Comparison of ENCODE assay signal across 21 cellular contexts in genomic region chr11:87296627-87297026, GRCh38.
DNase-seq lines count a peak whose midpoint lies in the region; ATAC-seq and TF ChIP-seq lines count a peak whose summit lies in the region.
"Had no signal": no experiment of that assay in that cellular context is flagged by ENCODE, and none has a peak within 500 bp of the region (broad histone marks: within the 10 kb centered on the region; RNA-seq: fewer than 3 reads in every experiment).

No MANE protein-coding gene starts in this region.

- no peaks in the 10 kb centered on the region for H4K20me1 ChIP-seq in GM23338 (replicated peaks; ENCODE audit: insufficient read depth)

- H3K27ac ChIP-seq in GM23338 (ENCODE audit: low read depth) (no peak overlapping the region), Panc1 (ENCODE audit: low read length) (no peak overlapping the region), upper lobe of left lung (no peak overlapping the region)
- H3K27ac ChIP-seq: 22Rv1; BLaER1 treated with 17β-estradiol and CSF1 and Interleukin-3, amounts not matched to agents 10 nM and 100 nM; GM23248 had no signal

- intact Hi-C loops in Panc1 (cut with micrococcal nuclease; ENCODE audit: unreplicated experiment), result no loop called here

- peaks cover 2% of the 10 kb centered on the region for H3K27me3 Mint-ChIP-seq in GM23338 (ENCODE audit: insufficient read depth, low read depth, poor library complexity)
- H3K27me3 Mint-ChIP-seq in nephron (ENCODE audit: low read depth), result no peaks in the 10 kb centered on the region
- H3K27me3 Mint-ChIP-seq: CD4-positive, alpha-beta memory T cell had no signal

- WGBS in upper lobe of left lung, 2 donors, result 78 to 86% methylated on average over 1 of the region's 1 CpG

- H3K4me3 Mint-ChIP-seq in GM23338, result no peak overlapping the region
- H3K4me3 Mint-ChIP-seq in nephron, result no peak overlapping the region
- H3K4me3 Mint-ChIP-seq: CD14-positive monocyte; CD4-positive, alpha-beta memory T cell had no signal

- H3K36me3 Mint-ChIP-seq in GM23338 (ENCODE audit: low read depth) (no peaks in the 10 kb centered on the region), nephron (ENCODE audit: low read depth) (no peaks in the 10 kb centered on the region)

- H3K4me2 ChIP-seq in GM23338, result no peak overlapping the region
- H3K4me2 ChIP-seq: BLaER1 treated with 17β-estradiol and CSF1 and Interleukin-3, amounts not matched to agents 10 nM and 100 nM had no signal

- H3K9me3 ChIP-seq in Panc1 (ENCODE audit: control insufficient read depth, insufficient read depth, low read depth, low read length) (no peaks in the 10 kb centered on the region), upper lobe of left lung (no peaks in the 10 kb centered on the region)
- H3K9me3 ChIP-seq: BE2C had no signal

- no peak overlapping the region for H2AFZ ChIP-seq in GM23338
- H2AFZ ChIP-seq: GM23248 had no signal

- peaks cover 61% of the 10 kb centered on the region for H3K4me1 Mint-ChIP-seq in GM23338
- H3K4me1 Mint-ChIP-seq in nephron, result peaks cover 49% of the 10 kb centered on the region
- H3K4me1 Mint-ChIP-seq: CD14-positive monocyte had no signal

- no peaks in the 10 kb centered on the region for H3K36me3 ChIP-seq in GM23338 (ENCODE audit: insufficient read depth)
- H3K36me3 ChIP-seq in Panc1 (ENCODE audit: control insufficient read depth, insufficient read depth, low read length), result no peaks in the 10 kb centered on the region
- H3K36me3 ChIP-seq in upper lobe of left lung, result no peaks in the 10 kb centered on the region
- H3K36me3 ChIP-seq: BE2C had no signal

- H3K4me1 ChIP-seq in GM23338 (ENCODE audit: insufficient read depth), result peaks cover 62% of the 10 kb centered on the region
- peaks cover 4% of the 10 kb centered on the region; the same call in 1 of the 2 replicates for H3K4me1 ChIP-seq in Panc1 (ENCODE audit: control insufficient read depth, insufficient read depth, low read length)
- peaks cover 0 to 6% (median 2%) of the 10 kb centered on the region in 4 donors for H3K4me1 ChIP-seq in upper lobe of left lung
- H3K4me1 ChIP-seq: BE2C had no signal

- TF ChIP-seq POLR2A in upper lobe of left lung (IDR thresholded peaks at IDR 0.05), result no peak

- no peak for TF ChIP-seq EP300 in upper lobe of left lung (IDR thresholded peaks at IDR 0.05)

- no peaks in the 10 kb centered on the region for H3K79me2 ChIP-seq in GM23338 (replicated peaks; ENCODE audit: insufficient read depth)

- TF ChIP-seq CTCF in GM23338 (conservative IDR thresholded peaks at IDR 0.05; ENCODE audit: low read depth in 2 of 2) (no peak), Panc1 (IDR thresholded peaks at IDR 0.05) (no peak), nephron (IDR thresholded peaks at IDR 0.05; ENCODE audit: unreplicated experiment in 3 of 3) (no peak), upper lobe of left lung (IDR thresholded peaks at IDR 0.05) (no peak)

- H3K27ac Mint-ChIP-seq in GM23338 (peak overlapping the region; percentile 35; the same call in 1 of the 2 replicates), nephron (peak overlapping the region; percentile 13 to 81 (median 30))
- H3K27ac Mint-ChIP-seq: CD14-positive monocyte; CD4-positive, alpha-beta memory T cell had no signal

- H3K9me3 Mint-ChIP-seq in GM23338, result no peaks in the 10 kb centered on the region
- H3K9me3 Mint-ChIP-seq in nephron, result no peaks in the 10 kb centered on the region
- H3K9me3 Mint-ChIP-seq: CD4-positive, alpha-beta memory T cell had no signal

- no peak for ATAC-seq in GM23338
- ATAC-seq in Panc1, result no peak
- ATAC-seq in upper lobe of left lung (ENCODE audit: low FRiP score in 2 of 2), result no peak

- H3K27me3 ChIP-seq in GM23338 (ENCODE audit: insufficient read depth), result no peaks in the 10 kb centered on the region
- no peaks in the 10 kb centered on the region for H3K27me3 ChIP-seq in Panc1 (ENCODE audit: control insufficient read depth, insufficient read depth, low read length)
- H3K27me3 ChIP-seq in upper lobe of left lung, result no peaks in the 10 kb centered on the region
- H3K27me3 ChIP-seq: BE2C; BLaER1 treated with 17β-estradiol and CSF1 and Interleukin-3, amounts not matched to agents 10 nM and 100 nM had no signal

- no peak for DNase-seq in GM23338 (ENCODE audit: low spot score)
- peak; percentile 38 for DNase-seq in NCI-H69 (lab: John Stamatoyannopoulos, UW)
- DNase-seq in Panc1 (ENCODE audit: low read depth, low spot score), result no peak
- no peak for DNase-seq in central memory CD4-positive, alpha-beta T cell
- DNase-seq in CD1c-positive myeloid dendritic cell (ENCODE audit: extremely low spot score), result no peak
- DNase-seq in upper lobe of left lung, result no peak
- no peak for DNase-seq in cerebellum (ENCODE audit: low spot score)
- DNase-seq: AML-193; BE2C; Calu3; CD4-positive, alpha-beta memory T cell; COR-L47; DMS53; DMS79 treated with DMSO at 0.1 percent for 48 hours; GF-D8; GM23248; HCEC 1CT had no signal

- H3F3A ChIP-seq in GM23338 (replicated peaks; ENCODE audit: low read depth), result no peaks in the 10 kb centered on the region

- CTCF ChIA-PET in Panc1 (lab: Charles Lee), result interaction anchor here (0.6 kb wide), 1 partner anchor 719 kb away, joined by 5 read pairs; no protein-coding TSS in a partner anchor

- H3K9me2 ChIP-seq in GM23338 (ENCODE audit: insufficient read depth), result no peaks in the 10 kb centered on the region

- H3K4me3 ChIP-seq in GM23338 (no peak overlapping the region), Panc1 (ENCODE audit: low read depth in 2 of 2, low read length in 2 of 2) (no peak overlapping the region), upper lobe of left lung (no peak overlapping the region)
- H3K4me3 ChIP-seq: BLaER1 treated with 17β-estradiol and CSF1 and Interleukin-3, amounts not matched to agents 10 nM and 100 nM; GM23248 had no signal

- in situ Hi-C loops in Panc1 (cut with HindIII; ENCODE audit: low pct_unique_long_range_greater_than_20kb, low sequenced_read_pairs), result no loop called here

- TSS peak; percentile 5 for BruUV-seq in Panc1 (replicated peaks; lab: Mats Ljungman, UMichigan)

- POLR2A ChIA-PET in Panc1 (lab: Charles Lee), result no interaction called here

TF ChIP-seq in GM23338, 12 proteins besides CTCF, POLR2A, EP300 and RAD21:
- TF ChIP-seq ETS1 (IDR thresholded peaks at IDR 0.05), result no peak
